10 cellular contexts compared by ENCODE assay signal in genomic region chr15:70171224-70171886, GRCh38.
"Had no signal": no experiment of that assay in that cellular context is flagged by ENCODE, and none has a peak within 500 bp of the region (broad histone marks: within the 10 kb centered on the region; RNA-seq: fewer than 3 reads in every experiment).

No MANE protein-coding gene starts in this region.

- DNase-seq: activated CD4-positive, alpha-beta memory T cell treated with anti-CD3 and anti-CD28 coated beads for 36 hours; activated CD4-positive, alpha-beta T cell treated with anti-CD3 and anti-CD28 coated beads for 1 hour; caudate nucleus; effector memory CD4-positive, alpha-beta T cell; mucosa of descending colon; naive thymus-derived CD8-positive, alpha-beta T cell; stimulated activated CD4-positive, alpha-beta T cell treated with anti-CD3 and anti-CD28 coated beads, Interleukin-4, amount 100 ng/mL, for 4 hours; stimulated activated naive CD8-positive, alpha-beta T cell treated with anti-CD3 and anti-CD28 coated beads, Interleukin-15, amount 100 ng/mL, for 72 hours; T-helper 17 cell had no signal

- H3K27ac ChIP-seq: thoracic aorta had no signal

- H3K4me3 Mint-ChIP-seq: activated CD4-positive, alpha-beta memory T cell treated with anti-CD3 and anti-CD28 coated beads for 36 hours; naive thymus-derived CD8-positive, alpha-beta T cell; stimulated activated naive CD8-positive, alpha-beta T cell treated with anti-CD3 and anti-CD28 coated beads, Interleukin-15, amount 100 ng/mL, for 72 hours; T-helper 17 cell had no signal

- ATAC-seq: mucosa of descending colon; naive thymus-derived CD8-positive, alpha-beta T cell; stimulated activated naive CD8-positive, alpha-beta T cell treated with anti-CD3 and anti-CD28 coated beads, Interleukin-15, amount 100 ng/mL, for 72 hours; T-helper 17 cell had no signal

- H3K4me3 ChIP-seq: mucosa of descending colon, thoracic aorta had no signal

- H3K9me3 Mint-ChIP-seq: activated CD4-positive, alpha-beta memory T cell treated with anti-CD3 and anti-CD28 coated beads for 36 hours; naive thymus-derived CD8-positive, alpha-beta T cell; stimulated activated naive CD8-positive, alpha-beta T cell treated with anti-CD3 and anti-CD28 coated beads, Interleukin-15, amount 100 ng/mL, for 72 hours had no signal

- H3K27me3 Mint-ChIP-seq: activated CD4-positive, alpha-beta memory T cell treated with anti-CD3 and anti-CD28 coated beads for 36 hours; stimulated activated naive CD8-positive, alpha-beta T cell treated with anti-CD3 and anti-CD28 coated beads, Interleukin-15, amount 100 ng/mL, for 72 hours; T-helper 17 cell had no signal

- H3K27ac Mint-ChIP-seq: activated CD4-positive, alpha-beta memory T cell treated with anti-CD3 and anti-CD28 coated beads for 36 hours; naive thymus-derived CD8-positive, alpha-beta T cell; stimulated activated naive CD8-positive, alpha-beta T cell treated with anti-CD3 and anti-CD28 coated beads, Interleukin-15, amount 100 ng/mL, for 72 hours; T-helper 17 cell had no signal

- H3K36me3 Mint-ChIP-seq: activated CD4-positive, alpha-beta memory T cell treated with anti-CD3 and anti-CD28 coated beads for 36 hours; naive thymus-derived CD8-positive, alpha-beta T cell had no signal

- H3K36me3 ChIP-seq: thoracic aorta had no signal

- H3K4me1 Mint-ChIP-seq: stimulated activated naive CD8-positive, alpha-beta T cell treated with anti-CD3 and anti-CD28 coated beads, Interleukin-15, amount 100 ng/mL, for 72 hours had no signal

- H3K9me3 ChIP-seq: mucosa of descending colon, thoracic aorta had no signal
